Comparison of ENCODE assay signal across 12 cellular contexts in genomic region chr14:68564236-68564825, GRCh38.
DNase-seq lines count a peak whose midpoint lies in the region; ATAC-seq lines count a peak whose summit lies in the region.
"Had no signal": no experiment of that assay in that cellular context is flagged by ENCODE, and none has a peak within 500 bp of the region (broad histone marks: within the 10 kb centered on the region; RNA-seq: fewer than 3 reads in every experiment).

No MANE protein-coding gene starts in this region.

- H3K9ac ChIP-seq in muscle layer of colon (ENCODE audit: low read length) = no peak overlapping the region
- H3K9ac ChIP-seq in subcutaneous abdominal adipose tissue (ENCODE audit: low read length in 5 of 5) = peak overlapping the region; percentile 17 to 75 (median 67)

- WGBS in esophagus, 2 donors = 79 to 87% methylated on average over 18 of the region's 18 CpGs

- no peaks in the 10 kb centered on the region for H3K9me3 ChIP-seq in KOPT-K1 (ENCODE audit: insufficient read depth, low read length, poor library complexity, severe bottlenecking)
- no peaks in the 10 kb centered on the region for H3K9me3 ChIP-seq in esophagus (ENCODE audit: control insufficient read depth in 2 of 2, insufficient read depth in 1 of 2, low read depth in 1 of 2, low read length in 1 of 2)
- H3K9me3 ChIP-seq in muscle layer of colon (ENCODE audit: low read length) = no peaks in the 10 kb centered on the region
- H3K9me3 ChIP-seq in subcutaneous abdominal adipose tissue (ENCODE audit: control insufficient read depth in 5 of 5, low read length in 5 of 5) = no peaks in the 10 kb centered on the region

- no peak for DNase-seq in NCI-H774 (lab: John Stamatoyannopoulos, UW)
- DNase-seq in iPS-NIHi7 (ENCODE audit: extremely low spot score) = no peak
- DNase-seq in middle frontal gyrus (ENCODE audit: extremely low spot score, low spot score) = no peak
- DNase-seq: activated T-cell treated with anti-CD3 and anti-CD28 coated beads, Interleukin-2, amount 50 U/mL, for 1 hour; NCI-H1694 treated with DMSO at 0.1 percent for 48 hours; stimulated activated CD4-positive, alpha-beta T cell treated with anti-CD3 and anti-CD28 coated beads, Interleukin-4, amount 100 ng/mL, for 1 hour had no signal

- H3K27ac ChIP-seq in KOPT-K1 (ENCODE audit: low read depth, low read length, poor library complexity, severe bottlenecking) (peak overlapping the region; percentile 22), esophagus (ENCODE audit: low read depth in 2 of 2, low read length in 1 of 2) (peak overlapping the region; percentile 35 to 76), muscle layer of colon (ENCODE audit: low read depth, low read length) (peak overlapping the region; percentile 29), subcutaneous abdominal adipose tissue (ENCODE audit: low read depth, low read length) (peak overlapping the region; percentile 91)

- no peaks in the 10 kb centered on the region for H3K36me3 ChIP-seq in KOPT-K1 (ENCODE audit: insufficient read depth, low read length)
- H3K36me3 ChIP-seq in esophagus (ENCODE audit: control insufficient read depth in 2 of 2, insufficient read depth in 2 of 2, low read length in 1 of 2) = no peaks in the 10 kb centered on the region
- H3K36me3 ChIP-seq in muscle layer of colon (ENCODE audit: insufficient read depth, low read length) = no peaks in the 10 kb centered on the region
- no peaks in the 10 kb centered on the region for H3K36me3 ChIP-seq in subcutaneous abdominal adipose tissue (ENCODE audit: control insufficient read depth in 5 of 5, insufficient read depth in 5 of 5, low read length in 5 of 5)

- H3K4me1 ChIP-seq in esophagus (ENCODE audit: control insufficient read depth in 2 of 2, insufficient read depth in 2 of 2, low read length in 1 of 2) = peaks cover 3 to 15% of the 10 kb centered on the region in 2 donors
- peaks cover 48% of the 10 kb centered on the region for H3K4me1 ChIP-seq in muscle layer of colon (ENCODE audit: insufficient read depth, low read length)
- H3K4me1 ChIP-seq in subcutaneous abdominal adipose tissue (ENCODE audit: control insufficient read depth in 5 of 5, insufficient read depth in 5 of 5, low read length in 5 of 5) = peaks cover 7 to 73% (median 56%) of the 10 kb centered on the region in 5 donors

- no peaks in the 10 kb centered on the region for H3K27me3 ChIP-seq in esophagus (ENCODE audit: control insufficient read depth in 1 of 2, insufficient read depth in 2 of 2, low read length in 2 of 2)
- no peaks in the 10 kb centered on the region for H3K27me3 ChIP-seq in muscle layer of colon (ENCODE audit: control insufficient read depth in 1 of 2, insufficient read depth in 2 of 2, low read length in 2 of 2)
- no peaks in the 10 kb centered on the region for H3K27me3 ChIP-seq in subcutaneous abdominal adipose tissue (ENCODE audit: control insufficient read depth in 5 of 5, insufficient read depth in 4 of 5, low read length in 5 of 5)
- H3K27me3 ChIP-seq: foreskin keratinocyte had no signal

- H3K4me3 ChIP-seq in esophagus (ENCODE audit: low read depth in 1 of 2, low read length in 2 of 2) = no peak overlapping the region
- peak overlapping the region in 1 of 2 donors; percentile 18 for H3K4me3 ChIP-seq in muscle layer of colon (ENCODE audit: low read depth in 1 of 2, low read length in 2 of 2)
- peak overlapping the region in 2 of 5 donors; percentile 7 to 9 for H3K4me3 ChIP-seq in subcutaneous abdominal adipose tissue (ENCODE audit: low read depth in 1 of 5, low read length in 5 of 5)

- ATAC-seq in GM18511 (IDR thresholded peaks at IDR 0.05; ENCODE audit: unreplicated experiment) = no peak

Comparison
In these comparisons a context has a peak if more than half of its experiments do, and no peak if none do; other contexts are left out.
1. H3K27ac ChIP-seq: peak in every context shown above with its lines; median percentile 91 in subcutaneous abdominal adipose tissue; 56 in esophagus; 29 in muscle layer of colon; 22 in KOPT-K1.